ENCODE assay signal across 38 cellular contexts in the genomic region with DNA sequence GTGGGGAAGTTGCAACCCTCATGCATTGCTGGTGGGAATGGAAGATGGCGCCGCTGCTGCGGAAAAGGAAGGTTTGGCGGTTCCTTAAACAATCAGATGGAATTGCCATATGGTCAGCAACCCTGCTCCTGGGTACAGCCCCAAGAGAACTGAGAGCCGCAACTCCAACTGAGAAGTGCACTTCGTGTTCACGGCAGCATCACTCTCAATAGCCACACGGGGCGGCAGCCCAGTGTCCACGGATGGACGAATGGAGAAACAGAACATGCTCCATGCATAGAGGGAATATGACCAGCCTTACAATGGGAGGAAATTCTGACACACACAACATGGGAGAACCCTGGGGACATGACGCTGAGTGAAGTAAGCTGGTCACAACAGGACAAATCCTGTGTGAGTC.
"Had no signal": no experiment of that assay in that cellular context is flagged by ENCODE, and none has a peak within 500 bp of the region (broad histone marks: within the 10 kb centered on the region; RNA-seq: fewer than 3 reads in every experiment).

No MANE protein-coding gene starts in this region.

- H3K27ac ChIP-seq: adrenal gland, body of pancreas, brain microvascular endothelial cell, breast epithelium, VCaP had no signal

- H3K4me3 ChIP-seq: adrenal gland, body of pancreas, breast epithelium had no signal

- H3K36me3 ChIP-seq: adrenal gland, brain microvascular endothelial cell, breast epithelium had no signal

- H3K4me3 Mint-ChIP-seq: activated CD4-positive, alpha-beta memory T cell treated with anti-CD3 and anti-CD28 coated beads, Interleukin-2, amount 10 ng/mL, durations not matched to agents 7 days and 5 days; activated CD4-positive, alpha-beta T cell treated with anti-CD3 and anti-CD28 coated beads for 36 hours; activated CD4-positive, alpha-beta T cell treated with anti-CD3 and anti-CD28 coated beads, Interleukin-2, amount 10 ng/mL, durations not matched to agents 7 days and 5 days; activated CD8-positive, alpha-beta memory T cell treated with anti-CD3 and anti-CD28 coated beads, Interleukin-2, amount 10 ng/mL, durations not matched to agents 7 days and 5 days; activated CD8-positive, alpha-beta T cell treated with anti-CD3 and anti-CD28 coated beads, Interleukin-2, amount 10 ng/mL, durations not matched to agents 7 days and 5 days; activated naive CD4-positive, alpha-beta T cell treated with anti-CD3 and anti-CD28 coated beads for 36 hours; activated naive CD8-positive, alpha-beta T cell treated with anti-CD3 and anti-CD28 coated beads for 36 hours; activated T-cell treated with anti-CD3 and anti-CD28 coated beads, Interleukin-2, amount 50 U/mL, for 24 hours; activated T-helper 17 cell treated with anti-CD3 and anti-CD28 coated beads, Interleukin-2, amount 50 U/mL, for 72 hours; T-helper 1 cell treated with Interleukin-12 subunit alpha and Interleukin-12 subunit beta and Interleukin-4 antibody, amounts not matched to agents 30 μg/mL and 1 μg/mL, for 36 hours; T-helper 2 cell treated with Interferon-gamma antibody and Interleukin-4, amounts not matched to agents 5 μg/mL and 100 μg/mL, for 36 hours; WTC11 had no signal

- H3K9me3 ChIP-seq: adrenal gland, body of pancreas, breast epithelium had no signal

- H3K36me3 Mint-ChIP-seq: activated CD8-positive, alpha-beta memory T cell treated with anti-CD3 and anti-CD28 coated beads, Interleukin-2, amount 10 ng/mL, durations not matched to agents 7 days and 5 days; activated naive CD4-positive, alpha-beta T cell treated with anti-CD3 and anti-CD28 coated beads, Interleukin-2, amount 50 U/mL, for 72 hours; activated naive CD8-positive, alpha-beta T cell treated with anti-CD3 and anti-CD28 coated beads for 36 hours; WTC11 had no signal

- H3K27me3 ChIP-seq: brain microvascular endothelial cell had no signal

- H3K4me1 Mint-ChIP-seq: activated CD4-positive, alpha-beta memory T cell treated with anti-CD3 and anti-CD28 coated beads, Interleukin-2, amount 10 ng/mL, durations not matched to agents 7 days and 5 days; activated CD4-positive, alpha-beta T cell treated with anti-CD3 and anti-CD28 coated beads, Interleukin-2, amount 10 ng/mL, durations not matched to agents 7 days and 5 days; activated CD8-positive, alpha-beta memory T cell treated with anti-CD3 and anti-CD28 coated beads, Interleukin-2, amount 10 ng/mL, durations not matched to agents 7 days and 5 days; activated T-helper 17 cell treated with anti-CD3 and anti-CD28 coated beads, Interleukin-2, amount 50 U/mL, for 72 hours had no signal

- DNase-seq: activated CD4-positive, alpha-beta memory T cell treated with anti-CD3 and anti-CD28 coated beads, Interleukin-2, amount 10 ng/mL, durations not matched to agents 7 days and 5 days; activated CD4-positive, alpha-beta T cell treated with anti-CD3 and anti-CD28 coated beads for 1 hour; activated CD4-positive, alpha-beta T cell treated with anti-CD3 and anti-CD28 coated beads for 36 hours; activated CD4-positive, alpha-beta T cell treated with anti-CD3 and anti-CD28 coated beads for 48 hours; activated CD4-positive, alpha-beta T cell treated with anti-CD3 and anti-CD28 coated beads, Interleukin-2, amount 10 ng/mL, durations not matched to agents 7 days and 5 days; activated CD4-positive, alpha-beta T cell treated with anti-CD3 and anti-CD28 coated beads, Interleukin-2, amount 50 U/mL, for 48 hours; activated CD4-positive, CD25-positive, alpha-beta regulatory T cell; activated CD8-positive, alpha-beta memory T cell treated with anti-CD3 and anti-CD28 coated beads for 24 hours; activated CD8-positive, alpha-beta memory T cell treated with anti-CD3 and anti-CD28 coated beads, Interleukin-2, amount 10 ng/mL, durations not matched to agents 7 days and 5 days; activated CD8-positive, alpha-beta memory T cell treated with anti-CD3 and anti-CD28 coated beads, Interleukin-2, amount 50 U/mL, for 48 hours; activated CD8-positive, alpha-beta T cell treated with anti-CD3 and anti-CD28 coated beads, Interleukin-2, amount 10 ng/mL, durations not matched to agents 7 days and 5 days; activated effector memory CD4-positive, alpha-beta T cell treated with anti-CD3 and anti-CD28 coated beads, Interleukin-2, amount 50 U/mL, for 16 hours; activated gamma-delta T cell treated with Interleukin-2 at 50 U/mL for 16 hours; activated naive CD4-positive, alpha-beta T cell; activated naive CD4-positive, alpha-beta T cell treated with anti-CD3 and anti-CD28 coated beads for 36 hours; activated naive CD4-positive, alpha-beta T cell treated with anti-CD3 and anti-CD28 coated beads, Interleukin-2, amount 50 U/mL, for 16 hours; activated naive CD8-positive, alpha-beta T cell treated with anti-CD3 and anti-CD28 coated beads for 36 hours; activated T-cell treated with anti-CD3 and anti-CD28 coated beads, Interleukin-2, amount 50 U/mL, for 24 hours; activated T-cell treated with anti-CD3 and anti-CD28 coated beads, Interleukin-2, amount 50 U/mL, for 48 hours; adrenal gland; amniotic stem cell; aorta; body of pancreas; brain microvascular endothelial cell; central memory CD4-positive, alpha-beta T cell; cerebellar nuclear complex; T-helper 2 cell; T-helper 9 cell had no signal

- H3K27ac Mint-ChIP-seq: activated CD4-positive, alpha-beta memory T cell treated with anti-CD3 and anti-CD28 coated beads, Interleukin-2, amount 10 ng/mL, durations not matched to agents 7 days and 5 days; activated CD4-positive, alpha-beta T cell treated with anti-CD3 and anti-CD28 coated beads for 36 hours; activated CD4-positive, alpha-beta T cell treated with anti-CD3 and anti-CD28 coated beads, Interleukin-2, amount 10 ng/mL, durations not matched to agents 7 days and 5 days; activated CD8-positive, alpha-beta memory T cell treated with anti-CD3 and anti-CD28 coated beads, Interleukin-2, amount 10 ng/mL, durations not matched to agents 7 days and 5 days; activated CD8-positive, alpha-beta T cell treated with anti-CD3 and anti-CD28 coated beads, Interleukin-2, amount 10 ng/mL, durations not matched to agents 7 days and 5 days; activated naive CD4-positive, alpha-beta T cell treated with anti-CD3 and anti-CD28 coated beads for 36 hours; activated naive CD4-positive, alpha-beta T cell treated with anti-CD3 and anti-CD28 coated beads, Interleukin-2, amount 50 U/mL, for 72 hours; activated naive CD8-positive, alpha-beta T cell treated with anti-CD3 and anti-CD28 coated beads for 36 hours; activated T-cell treated with anti-CD3 and anti-CD28 coated beads, Interleukin-2, amount 50 U/mL, for 24 hours; activated T-helper 17 cell treated with anti-CD3 and anti-CD28 coated beads, Interleukin-2, amount 50 U/mL, for 72 hours; T-helper 1 cell treated with Interleukin-12 subunit alpha and Interleukin-12 subunit beta and Interleukin-4 antibody, amounts not matched to agents 30 μg/mL and 1 μg/mL, for 36 hours; T-helper 2 cell treated with Interferon-gamma antibody and Interleukin-4, amounts not matched to agents 5 μg/mL and 100 μg/mL, for 36 hours; WTC11 had no signal

- H3K27me3 Mint-ChIP-seq: activated CD4-positive, alpha-beta memory T cell treated with anti-CD3 and anti-CD28 coated beads, Interleukin-2, amount 10 ng/mL, durations not matched to agents 7 days and 5 days; activated CD4-positive, alpha-beta T cell treated with anti-CD3 and anti-CD28 coated beads, Interleukin-2, amount 10 ng/mL, durations not matched to agents 7 days and 5 days; activated CD8-positive, alpha-beta memory T cell treated with anti-CD3 and anti-CD28 coated beads, Interleukin-2, amount 10 ng/mL, durations not matched to agents 7 days and 5 days had no signal

- ATAC-seq: activated CD4-positive, alpha-beta T cell treated with anti-CD3 and anti-CD28 coated beads for 36 hours; activated CD4-positive, CD25-positive, alpha-beta regulatory T cell treated with anti-CD3 and anti-CD28 coated beads, Interleukin-2, amount 50 U/mL, for 24 hours; activated CD8-positive, alpha-beta memory T cell treated with anti-CD3 and anti-CD28 coated beads, Interleukin-2, amount 10 ng/mL, durations not matched to agents 7 days and 5 days; activated CD8-positive, alpha-beta T cell treated with anti-CD3 and anti-CD28 coated beads, Interleukin-2, amount 10 ng/mL, durations not matched to agents 7 days and 5 days; activated naive CD4-positive, alpha-beta T cell treated with anti-CD3 and anti-CD28 coated beads, Interleukin-2, amount 50 U/mL, for 72 hours; activated T-helper 17 cell treated with anti-CD3 and anti-CD28 coated beads, Interleukin-2, amount 50 U/mL, for 72 hours; body of pancreas; WTC11 had no signal

- FAIRE-seq: astrocyte, TTC549 had no signal

- H3K9me3 Mint-ChIP-seq: activated CD4-positive, alpha-beta memory T cell treated with anti-CD3 and anti-CD28 coated beads, Interleukin-2, amount 10 ng/mL, durations not matched to agents 7 days and 5 days; activated CD4-positive, alpha-beta T cell treated with anti-CD3 and anti-CD28 coated beads, Interleukin-2, amount 10 ng/mL, durations not matched to agents 7 days and 5 days; activated naive CD4-positive, alpha-beta T cell treated with anti-CD3 and anti-CD28 coated beads for 36 hours; activated naive CD4-positive, alpha-beta T cell treated with anti-CD3 and anti-CD28 coated beads, Interleukin-2, amount 50 U/mL, for 72 hours; activated naive CD8-positive, alpha-beta T cell treated with anti-CD3 and anti-CD28 coated beads for 36 hours; activated T-cell treated with anti-CD3 and anti-CD28 coated beads, Interleukin-2, amount 50 U/mL, for 24 hours; activated T-helper 17 cell treated with anti-CD3 and anti-CD28 coated beads, Interleukin-2, amount 50 U/mL, for 72 hours; T-helper 1 cell treated with Interleukin-12 subunit alpha and Interleukin-12 subunit beta and Interleukin-4 antibody, amounts not matched to agents 30 μg/mL and 1 μg/mL, for 36 hours; T-helper 2 cell treated with Interferon-gamma antibody and Interleukin-4, amounts not matched to agents 5 μg/mL and 100 μg/mL, for 36 hours; WTC11 had no signal

- H3K4me1 ChIP-seq: adrenal gland had no signal
